26 cellular contexts compared by ENCODE assay signal in genomic region chr14:58633831-58634230, GRCh38. TPM values are rescaled to one million over a fixed set of nuclear protein-coding genes. Genes with fewer than 3 reads are reported as not detected.
A peak's percentile ranks its signal among the peaks of the same experiment; 100 is the strongest.
DNase-seq lines count a peak whose midpoint lies in the region; ATAC-seq and TF ChIP-seq lines count a peak whose summit lies in the region.
"Had no signal": no experiment of that assay in that cellular context is flagged by ENCODE, and none has a peak within 500 bp of the region (broad histone marks: within the 10 kb centered on the region; RNA-seq: fewer than 3 reads in every experiment).

No MANE protein-coding gene starts in this region.

- no peaks in the 10 kb centered on the region; a peak in 1 of 22 replicates for H4K20me1 ChIP-seq in BLaER1 treated with 17β-estradiol and CSF1 and Interleukin-3, amounts not matched to agents 10 nM and 100 nM

- no peaks in the 10 kb centered on the region for H3K36me3 ChIP-seq in BLaER1 treated with 17β-estradiol and CSF1 and Interleukin-3, amounts not matched to agents 10 nM and 100 nM
- H3K36me3 ChIP-seq in HUES6 (ENCODE audit: control insufficient read depth, insufficient read depth, low read length) (no peaks in the 10 kb centered on the region), esophagus muscularis mucosa (no peaks in the 10 kb centered on the region), trophoblast cell (ENCODE audit: control insufficient read depth in 1 of 2, insufficient read depth in 2 of 2, low read length in 2 of 2) (no peaks in the 10 kb centered on the region)
- no peaks in the 10 kb centered on the region for H3K36me3 ChIP-seq in effector memory CD4-positive, alpha-beta T cell (ENCODE audit: control insufficient read depth, insufficient read depth, low read length)
- H3K36me3 ChIP-seq: adrenal gland, esophagus squamous epithelium, gastrocnemius medialis, left lung, SJCRH30, stomach, tibial artery had no signal

- peak overlapping the region; percentile 90 for H4K91ac ChIP-seq in trophoblast cell (ENCODE audit: low read depth, low read length)

- H3K27me3 ChIP-seq in BLaER1 treated with 17β-estradiol and CSF1 and Interleukin-3, amounts not matched to agents 10 nM and 100 nM, result peaks cover 0 to 20% (median 0%) of the 10 kb centered on the region in 11 experiments; a peak in 7 of 22 replicates
- H3K27me3 ChIP-seq in HUES6 (ENCODE audit: control insufficient read depth, insufficient read depth, low read length) (peaks cover 18% of the 10 kb centered on the region), esophagus muscularis mucosa (no peaks in the 10 kb centered on the region), trophoblast cell (ENCODE audit: insufficient read depth, low read length) (no peaks in the 10 kb centered on the region)
- peaks cover 5% of the 10 kb centered on the region for H3K27me3 ChIP-seq in effector memory CD4-positive, alpha-beta T cell (replicated peaks; ENCODE audit: control insufficient read depth, insufficient read depth, low read length, poor library complexity, severe bottlenecking)
- H3K27me3 ChIP-seq: adrenal gland, gastrocnemius medialis, SJCRH30, tibial artery had no signal

- H3K9me3 ChIP-seq in BLaER1 treated with 17β-estradiol and CSF1 and Interleukin-3, amounts not matched to agents 10 nM and 100 nM (replicated peaks in 1 of 11), result no peaks in the 10 kb centered on the region
- H3K9me3 ChIP-seq in HUES6 (ENCODE audit: control insufficient read depth, insufficient read depth, low read depth, low read length) (no peaks in the 10 kb centered on the region), esophagus muscularis mucosa (no peaks in the 10 kb centered on the region), trophoblast cell (ENCODE audit: insufficient read depth, low read depth, low read length) (no peaks in the 10 kb centered on the region)
- H3K9me3 ChIP-seq in effector memory CD4-positive, alpha-beta T cell (ENCODE audit: control insufficient read depth, low read length), result no peaks in the 10 kb centered on the region
- H3K9me3 ChIP-seq: adrenal gland, Caco-2, esophagus squamous epithelium, gastrocnemius medialis, left lung, psoas muscle, SJCRH30, stomach, tibial artery had no signal

- peak overlapping the region; percentile 98 for H2BK120ac ChIP-seq in trophoblast cell (ENCODE audit: insufficient read depth, low read length, poor library complexity)

- TF ChIP-seq CTCF in esophagus muscularis mucosa (IDR thresholded peaks at IDR 0.05), result no peak

- peaks cover 14% of the 10 kb centered on the region for H3K79me2 ChIP-seq in trophoblast cell (ENCODE audit: control insufficient read depth, insufficient read depth, low read length, poor library complexity)

- H3K23ac ChIP-seq in trophoblast cell (ENCODE audit: low read length), result no peak overlapping the region

- no peak overlapping the region for H3K4ac ChIP-seq in trophoblast cell (ENCODE audit: low read depth, low read length)

- H4K8ac ChIP-seq in trophoblast cell (ENCODE audit: low read depth, low read length), result peak overlapping the region; percentile 27

- 75% methylated on average over 3 of the region's 3 CpGs for WGBS in esophagus muscularis mucosa
- no CpG with 5 or more reads among the region's 3 CpGs for WGBS in trophoblast cell (ENCODE audit: extremely low coverage, insufficient coverage, insufficient read length)

- H2BK12ac ChIP-seq in trophoblast cell (ENCODE audit: low read length), result peak overlapping the region; percentile 34

- H2AFZ ChIP-seq in trophoblast cell (ENCODE audit: insufficient read depth, low read length, poor library complexity), result no peak overlapping the region

- no peak overlapping the region for H4K12ac ChIP-seq in trophoblast cell (ENCODE audit: low read depth, low read length)

- H3K4me1 ChIP-seq in BLaER1 treated with 17β-estradiol and CSF1 and Interleukin-3, amounts not matched to agents 10 nM and 100 nM, result peaks cover 7 to 42% (median 36%) of the 10 kb centered on the region in 10 experiments
- peaks cover 67% of the 10 kb centered on the region for H3K4me1 ChIP-seq in HUES6 (ENCODE audit: control insufficient read depth, insufficient read depth, low read length)
- H3K4me1 ChIP-seq in esophagus muscularis mucosa, result peaks cover 7 to 31% (median 21%) of the 10 kb centered on the region in 4 donors
- peaks cover 10 to 19% of the 10 kb centered on the region in 2 experiments for H3K4me1 ChIP-seq in trophoblast cell (ENCODE audit: control insufficient read depth in 1 of 2, insufficient read depth in 2 of 2, low read length in 2 of 2)
- peaks cover 11% of the 10 kb centered on the region for H3K4me1 ChIP-seq in effector memory CD4-positive, alpha-beta T cell (ENCODE audit: control insufficient read depth, insufficient read depth, low read length, poor library complexity, severe bottlenecking)

- intact Hi-C loops in esophagus muscularis mucosa (cut with DNase I), result no loop called here

- no peak overlapping the region for H3K9ac ChIP-seq in BLaER1 treated with 17β-estradiol and CSF1 and Interleukin-3, amounts not matched to agents 10 nM and 100 nM
- H3K9ac ChIP-seq in HUES6 (ENCODE audit: low read length) (peak overlapping the region; percentile 66), trophoblast cell (ENCODE audit: low read length) (no peak overlapping the region)

- no peak overlapping the region for H3K4me3 ChIP-seq in BLaER1 treated with 17β-estradiol and CSF1 and Interleukin-3, amounts not matched to agents 10 nM and 100 nM
- H3K4me3 ChIP-seq in HUES6 (ENCODE audit: low read depth, low read length), result peak overlapping the region; percentile 39; the same call in 1 of the 2 replicates
- no peak overlapping the region for H3K4me3 ChIP-seq in esophagus muscularis mucosa
- no peak overlapping the region for H3K4me3 ChIP-seq in trophoblast cell (ENCODE audit: low read depth, low read length)
- H3K4me3 ChIP-seq in effector memory CD4-positive, alpha-beta T cell (ENCODE audit: insufficient read depth, low read depth, low read length, poor library complexity, severe bottlenecking), result no peak overlapping the region
- H3K4me3 ChIP-seq: adrenal gland, esophagus squamous epithelium, gastrocnemius medialis, left lung, psoas muscle, SJCRH30, stomach, tibial artery had no signal

- peak overlapping the region; percentile 97 for H2BK5ac ChIP-seq in trophoblast cell (ENCODE audit: low read depth, low read length, poor library complexity)

- ATAC-seq in GM21786 (IDR thresholded peaks at IDR 0.05; ENCODE audit: unreplicated experiment), result no peak
- ATAC-seq: activated T-cell treated with anti-CD3 and anti-CD28 coated beads, Interleukin-2, amount 50 U/mL, for 72 hours; gastrocnemius medialis; HepG2; left lung; psoas muscle; WTC11 had no signal

- no peak overlapping the region for H3K18ac ChIP-seq in trophoblast cell (ENCODE audit: low read length)

- H3K27ac ChIP-seq in BLaER1 treated with 17β-estradiol and CSF1 and Interleukin-3, amounts not matched to agents 10 nM and 100 nM, result no peak overlapping the region
- H3K27ac ChIP-seq in HUES6 (ENCODE audit: low read depth, low read length) (peak overlapping the region; percentile 76; the same call in 1 of the 2 replicates), esophagus muscularis mucosa (replicated peaks in 1 of 4) (no peak overlapping the region), trophoblast cell (ENCODE audit: low read depth, low read length) (peak overlapping the region; percentile 95)
- no peak overlapping the region for H3K27ac ChIP-seq in effector memory CD4-positive, alpha-beta T cell (ENCODE audit: insufficient read depth, low read length, poor library complexity, severe bottlenecking)
- H3K27ac ChIP-seq: adrenal gland, C4-2B, esophagus squamous epithelium, gastrocnemius medialis, left lung, psoas muscle, SJCRH30, stomach had no signal

- TF ChIP-seq EP300 in esophagus muscularis mucosa (IDR thresholded peaks at IDR 0.05), result no peak

- TF ChIP-seq POLR2A in esophagus muscularis mucosa (IDR thresholded peaks at IDR 0.05; ENCODE audit: low read depth), result no peak

- no peak overlapping the region for H2AK5ac ChIP-seq in trophoblast cell (ENCODE audit: low read length)

- H3K79me1 ChIP-seq in trophoblast cell (ENCODE audit: low read length), result peaks cover 49% of the 10 kb centered on the region

- H3K14ac ChIP-seq in trophoblast cell (ENCODE audit: low read length), result peak overlapping the region; percentile 88

- peak overlapping the region in 7 of 11 experiments; percentile 46 to 99 (median 67); a peak in 12 of 22 replicates for H3K4me2 ChIP-seq in BLaER1 treated with 17β-estradiol and CSF1 and Interleukin-3, amounts not matched to agents 10 nM and 100 nM
- H3K4me2 ChIP-seq in trophoblast cell (ENCODE audit: low read length), result peak overlapping the region; percentile 46

- peak; percentile 5 for DNase-seq in esophagus muscularis mucosa (ENCODE audit: extremely low spot score)
- peak; percentile 66 to 90 for DNase-seq in trophoblast cell
- DNase-seq in NOMO-1 treated with dmso at 0.1 percent for 144 hours (lab: John Stamatoyannopoulos, UW; ENCODE audit: unreplicated experiment), result no peak
- DNase-seq in effector memory CD4-positive, alpha-beta T cell, result no peak
- DNase-seq: activated CD4-positive, alpha-beta T cell treated with anti-CD3 and anti-CD28 coated beads, Interleukin-2, amount 10 ng/mL, durations not matched to agents 7 days and 5 days; activated naive CD4-positive, alpha-beta T cell; activated T-cell treated with anti-CD3 and anti-CD28 coated beads, Interleukin-2, amount 50 U/mL, for 72 hours; adrenal gland; Caco-2; cortex of kidney; esophagus squamous epithelium; gastrocnemius medialis; immature natural killer cell; Kasumi-1; left lung; naive B cell; psoas muscle; SJCRH30; stomach; tibial artery had no signal

RNA-seq across cellular contexts. Expression of gene DACT1, which starts 3.9 kb away (rescaled TPM):
- total RNA-seq in esophagus muscularis mucosa, result 10 to 100 TPM in 2 of 4 donors, 1 to 10 TPM in 2; 5.0 to 22.7 (median 8.6) TPM
- 75.1 and 80.9 TPM in 2 replicates for polyA plus RNA-seq in trophoblast cell (2013)
- total RNA-seq: HepG2 had no signal
- polyA plus RNA-seq: immature natural killer cell had no signal

Comparison
In these comparisons a context has a peak if more than half of its experiments do, and no peak if none do; other contexts are left out.
1. H3K27ac ChIP-seq: peak in HUES6 (single experiment) and trophoblast cell (single experiment); none in BLaER1 treated with 17β-estradiol and CSF1 and Interleukin-3, amounts not matched to agents 10 nM and 100 nM (0 of 11), esophagus muscularis mucosa (0 of 4) and effector memory CD4-positive, alpha-beta T cell (single experiment).
2. DNase-seq: peak in esophagus muscularis mucosa (single experiment) and trophoblast cell (2 of 2); none in NOMO-1 treated with dmso at 0.1 percent for 144 hours (single experiment) and effector memory CD4-positive, alpha-beta T cell (0 of 3).